In the genomic region with DNA sequence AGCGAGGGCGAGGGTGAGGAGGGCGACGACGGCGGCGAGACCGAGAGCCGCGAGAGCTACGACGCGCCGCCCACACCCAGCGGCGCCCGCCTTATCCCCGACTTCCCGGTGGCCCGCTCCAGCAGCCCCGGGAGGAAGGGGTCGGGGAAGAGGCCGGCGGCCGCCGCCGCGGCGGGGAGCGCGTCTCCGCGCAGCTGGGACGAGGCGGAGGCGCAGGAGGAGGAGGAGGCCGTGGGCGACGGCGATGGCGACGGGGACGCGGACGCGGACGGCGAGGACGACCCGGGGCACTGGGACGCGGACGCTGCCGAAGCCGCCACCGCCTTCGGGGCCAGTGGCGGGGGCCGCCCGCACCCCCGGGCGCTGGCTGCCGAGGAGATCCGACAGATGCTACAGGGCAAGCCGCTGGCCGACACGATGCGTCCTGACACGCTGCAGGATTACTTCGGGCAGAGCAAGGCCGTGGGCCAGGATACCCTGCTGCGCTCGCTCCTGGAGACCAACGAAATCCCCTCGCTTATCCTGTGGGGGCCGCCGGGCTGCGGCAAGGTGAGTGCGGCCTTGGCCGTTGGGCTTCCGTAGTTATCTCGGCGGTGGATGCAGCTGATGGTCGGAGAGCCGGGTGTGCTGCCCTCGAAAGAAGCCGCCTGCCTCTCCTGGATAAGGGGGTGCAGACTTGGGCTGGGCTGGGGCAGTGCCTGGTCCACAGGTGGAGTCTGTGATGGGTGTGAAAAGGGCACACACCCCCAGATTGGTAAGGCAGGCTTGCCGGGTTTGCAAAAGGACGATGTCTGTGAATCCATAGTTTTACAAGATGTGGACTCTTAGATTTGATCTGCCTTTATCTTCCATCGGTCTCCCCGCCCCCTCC, we compare ENCODE assay signal across 1 cellular context.
TF ChIP-seq lines count a peak whose summit lies in the region.

No MANE protein-coding gene starts in this region.

TF ChIP-seq in HepG2, 621 proteins besides CTCF, POLR2A, EP300 and RAD21 (continued from another document and continues in another):
- TF ChIP-seq ZNF574 (CRISPR knock-in tag; IDR thresholded peaks at IDR 0.05) (no peak; the same call in 1 of the 2 replicates), FOXK1 (CRISPR knock-in tag; IDR thresholded peaks at IDR 0.05; ENCODE audit: borderline replicate concordance, low read depth) (no peak), JUN (CRISPR knock-in tag; IDR thresholded peaks at IDR 0.05) (no peak; the same call in 1 of the 2 replicates), ZNF788 (CRISPR knock-in tag; IDR thresholded peaks at IDR 0.05; ENCODE audit: borderline replicate concordance) (peak; percentile 84), ZMAT3 (CRISPR knock-in tag; conservative IDR thresholded peaks at IDR 0.05) (0 out of 2 replicates have a peak, but pooled peaks have one; percentile 59), ZBED4 (CRISPR knock-in tag; IDR thresholded peaks at IDR 0.05; ENCODE audit: borderline replicate concordance) (no peak), AGO2 (optimal IDR thresholded peaks at IDR 0.05; ENCODE audit: low read depth, low read length) (peak; percentile 80), PLRG1 (conservative IDR thresholded peaks at IDR 0.05) (no peak), NFKB2 (CRISPR knock-in tag; IDR thresholded peaks at IDR 0.05; ENCODE audit: borderline replicate concordance) (peak; percentile 86; the same call in 1 of the 2 replicates), ZNF567 (CRISPR knock-in tag; IDR thresholded peaks at IDR 0.05; ENCODE audit: borderline replicate concordance) (peak; percentile 89; the same call in 1 of the 2 replicates), GATA4 (IDR thresholded peaks at IDR 0.05; ENCODE audit: borderline replicate concordance, low read depth) (no peak), HOXD1 (CRISPR knock-in tag; IDR thresholded peaks at IDR 0.05) (peak; percentile 58; the same call in 1 of the 2 replicates), MED13 (CRISPR knock-in tag; IDR thresholded peaks at IDR 0.05) (no peak), BCL6 (CRISPR knock-in tag; IDR thresholded peaks at IDR 0.05) (0 out of 2 replicates have a peak, but pooled peaks have one; percentile 7), ZNF772 (CRISPR knock-in tag; IDR thresholded peaks at IDR 0.05) (peak; percentile 65; the same call in 1 of the 2 replicates), TBL1XR1 (IDR thresholded peaks at IDR 0.05; ENCODE audit: borderline replicate concordance, low read length, partially characterized antibody) (no peak), RXRA (CRISPR knock-in tag; IDR thresholded peaks at IDR 0.05) (peak; percentile 72; the same call in 1 of the 2 replicates), ZC3H13 (CRISPR knock-in tag; IDR thresholded peaks at IDR 0.05) (peak; percentile 95), FIP1L1 (IDR thresholded peaks at IDR 0.05; ENCODE audit: borderline replicate concordance, insufficient read depth, low read depth, low read length) (0 out of 2 replicates have a peak, but pooled peaks have one; percentile 67), ZNF12 (CRISPR knock-in tag; IDR thresholded peaks at IDR 0.05) (no peak; the same call in 1 of the 2 replicates)
- TF ChIP-seq, protein P1, sequence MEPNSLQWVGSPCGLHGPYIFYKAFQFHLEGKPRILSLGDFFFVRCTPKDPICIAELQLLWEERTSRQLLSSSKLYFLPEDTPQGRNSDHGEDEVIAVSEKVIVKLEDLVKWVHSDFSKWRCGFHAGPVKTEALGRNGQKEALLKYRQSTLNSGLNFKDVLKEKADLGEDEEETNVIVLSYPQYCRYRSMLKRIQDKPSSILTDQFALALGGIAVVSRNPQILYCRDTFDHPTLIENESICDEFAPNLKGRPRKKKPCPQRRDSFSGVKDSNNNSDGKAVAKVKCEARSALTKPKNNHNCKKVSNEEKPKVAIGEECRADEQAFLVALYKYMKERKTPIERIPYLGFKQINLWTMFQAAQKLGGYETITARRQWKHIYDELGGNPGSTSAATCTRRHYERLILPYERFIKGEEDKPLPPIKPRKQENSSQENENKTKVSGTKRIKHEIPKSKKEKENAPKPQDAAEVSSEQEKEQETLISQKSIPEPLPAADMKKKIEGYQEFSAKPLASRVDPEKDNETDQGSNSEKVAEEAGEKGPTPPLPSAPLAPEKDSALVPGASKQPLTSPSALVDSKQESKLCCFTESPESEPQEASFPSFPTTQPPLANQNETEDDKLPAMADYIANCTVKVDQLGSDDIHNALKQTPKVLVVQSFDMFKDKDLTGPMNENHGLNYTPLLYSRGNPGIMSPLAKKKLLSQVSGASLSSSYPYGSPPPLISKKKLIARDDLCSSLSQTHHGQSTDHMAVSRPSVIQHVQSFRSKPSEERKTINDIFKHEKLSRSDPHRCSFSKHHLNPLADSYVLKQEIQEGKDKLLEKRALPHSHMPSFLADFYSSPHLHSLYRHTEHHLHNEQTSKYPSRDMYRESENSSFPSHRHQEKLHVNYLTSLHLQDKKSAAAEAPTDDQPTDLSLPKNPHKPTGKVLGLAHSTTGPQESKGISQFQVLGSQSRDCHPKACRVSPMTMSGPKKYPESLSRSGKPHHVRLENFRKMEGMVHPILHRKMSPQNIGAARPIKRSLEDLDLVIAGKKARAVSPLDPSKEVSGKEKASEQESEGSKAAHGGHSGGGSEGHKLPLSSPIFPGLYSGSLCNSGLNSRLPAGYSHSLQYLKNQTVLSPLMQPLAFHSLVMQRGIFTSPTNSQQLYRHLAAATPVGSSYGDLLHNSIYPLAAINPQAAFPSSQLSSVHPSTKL (CRISPR knock-in tag; IDR thresholded peaks at IDR 0.05): no peak; the same call in 1 of the 2 replicates
- TF ChIP-seq, protein P2, sequence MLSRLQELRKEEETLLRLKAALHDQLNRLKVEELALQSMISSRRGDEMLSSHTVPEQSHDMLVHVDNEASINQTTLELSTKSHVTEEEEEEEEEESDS (CRISPR knock-in tag; IDR thresholded peaks at IDR 0.05; ENCODE audit: borderline replicate concordance): no peak
- TF ChIP-seq, protein P3, sequence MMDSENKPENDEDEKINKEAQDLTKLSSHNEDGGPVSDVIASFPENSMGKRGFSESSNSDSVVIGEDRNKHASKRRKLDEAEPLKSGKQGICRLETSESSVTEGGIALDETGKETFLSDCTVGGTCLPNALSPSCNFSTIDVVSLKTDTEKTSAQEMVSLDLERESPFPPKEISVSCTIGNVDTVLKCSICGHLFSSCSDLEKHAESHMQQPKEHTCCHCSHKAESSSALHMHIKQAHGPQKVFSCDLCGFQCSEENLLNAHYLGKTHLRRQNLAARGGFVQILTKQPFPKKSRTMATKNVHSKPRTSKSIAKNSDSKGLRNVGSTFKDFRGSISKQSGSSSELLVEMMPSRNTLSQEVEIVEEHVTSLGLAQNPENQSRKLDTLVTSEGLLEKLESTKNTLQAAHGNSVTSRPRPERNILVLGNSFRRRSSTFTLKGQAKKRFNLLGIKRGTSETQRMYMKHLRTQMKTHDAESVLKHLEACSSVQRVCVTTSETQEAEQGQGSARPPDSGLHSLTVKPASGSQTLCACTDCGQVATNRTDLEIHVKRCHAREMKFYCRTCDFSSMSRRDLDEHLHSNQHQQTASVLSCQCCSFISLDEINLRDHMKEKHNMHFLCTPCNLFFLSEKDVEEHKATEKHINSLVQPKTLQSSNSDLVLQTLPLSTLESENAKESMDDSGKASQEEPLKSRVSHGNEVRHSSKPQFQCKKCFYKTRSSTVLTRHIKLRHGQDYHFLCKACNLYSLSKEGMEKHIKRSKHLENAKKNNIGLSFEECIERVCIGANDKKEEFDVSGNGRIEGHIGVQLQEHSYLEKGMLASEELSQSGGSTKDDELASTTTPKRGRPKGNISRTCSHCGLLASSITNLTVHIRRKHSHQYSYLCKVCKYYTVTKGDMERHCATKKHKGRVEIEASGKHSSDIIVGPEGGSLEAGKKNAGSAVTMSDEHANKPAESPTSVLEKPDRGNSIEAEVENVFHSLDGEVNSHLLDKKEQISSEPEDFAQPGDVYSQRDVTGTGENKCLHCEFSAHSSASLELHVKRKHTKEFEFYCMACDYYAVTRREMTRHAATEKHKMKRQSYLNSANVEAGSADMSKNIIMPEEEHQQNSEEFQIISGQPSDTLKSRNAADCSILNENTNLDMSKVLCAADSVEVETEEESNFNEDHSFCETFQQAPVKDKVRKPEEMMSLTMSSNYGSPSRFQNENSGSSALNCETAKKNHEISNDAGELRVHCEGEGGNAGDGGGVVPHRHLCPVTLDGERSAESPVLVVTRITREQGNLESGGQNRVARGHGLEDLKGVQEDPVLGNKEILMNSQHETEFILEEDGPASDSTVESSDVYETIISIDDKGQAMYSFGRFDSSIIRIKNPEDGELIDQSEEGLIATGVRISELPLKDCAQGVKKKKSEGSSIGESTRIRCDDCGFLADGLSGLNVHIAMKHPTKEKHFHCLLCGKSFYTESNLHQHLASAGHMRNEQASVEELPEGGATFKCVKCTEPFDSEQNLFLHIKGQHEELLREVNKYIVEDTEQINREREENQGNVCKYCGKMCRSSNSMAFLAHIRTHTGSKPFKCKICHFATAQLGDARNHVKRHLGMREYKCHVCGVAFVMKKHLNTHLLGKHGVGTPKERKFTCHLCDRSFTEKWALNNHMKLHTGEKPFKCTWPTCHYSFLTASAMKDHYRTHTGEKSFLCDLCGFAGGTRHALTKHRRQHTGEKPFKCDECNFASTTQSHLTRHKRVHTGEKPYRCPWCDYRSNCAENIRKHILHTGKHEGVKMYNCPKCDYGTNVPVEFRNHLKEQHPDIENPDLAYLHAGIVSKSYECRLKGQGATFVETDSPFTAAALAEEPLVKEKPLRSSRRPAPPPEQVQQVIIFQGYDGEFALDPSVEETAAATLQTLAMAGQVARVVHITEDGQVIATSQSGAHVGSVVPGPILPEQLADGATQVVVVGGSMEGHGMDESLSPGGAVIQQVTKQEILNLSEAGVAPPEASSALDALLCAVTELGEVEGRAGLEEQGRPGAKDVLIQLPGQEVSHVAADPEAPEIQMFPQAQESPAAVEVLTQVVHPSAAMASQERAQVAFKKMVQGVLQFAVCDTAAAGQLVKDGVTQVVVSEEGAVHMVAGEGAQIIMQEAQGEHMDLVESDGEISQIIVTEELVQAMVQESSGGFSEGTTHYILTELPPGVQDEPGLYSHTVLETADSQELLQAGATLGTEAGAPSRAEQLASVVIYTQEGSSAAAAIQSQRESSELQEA (CRISPR knock-in tag; IDR thresholded peaks at IDR 0.05; ENCODE audit: not compliant biosample characterization): peak; percentile 29
- TF ChIP-seq, protein P4, sequence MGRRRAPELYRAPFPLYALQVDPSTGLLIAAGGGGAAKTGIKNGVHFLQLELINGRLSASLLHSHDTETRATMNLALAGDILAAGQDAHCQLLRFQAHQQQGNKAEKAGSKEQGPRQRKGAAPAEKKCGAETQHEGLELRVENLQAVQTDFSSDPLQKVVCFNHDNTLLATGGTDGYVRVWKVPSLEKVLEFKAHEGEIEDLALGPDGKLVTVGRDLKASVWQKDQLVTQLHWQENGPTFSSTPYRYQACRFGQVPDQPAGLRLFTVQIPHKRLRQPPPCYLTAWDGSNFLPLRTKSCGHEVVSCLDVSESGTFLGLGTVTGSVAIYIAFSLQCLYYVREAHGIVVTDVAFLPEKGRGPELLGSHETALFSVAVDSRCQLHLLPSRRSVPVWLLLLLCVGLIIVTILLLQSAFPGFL (CRISPR knock-in tag; IDR thresholded peaks at IDR 0.05): no peak
